In genomic region chr17:60149691-60150582, GRCh38 we compare ENCODE assay signal across 10 cellular contexts. TPM values are rescaled to one million over a fixed set of nuclear protein-coding genes. Genes with fewer than 3 reads are reported as not detected.
DNase-seq lines count a peak whose midpoint lies in the region; ATAC-seq, FAIRE-seq and TF ChIP-seq lines count a peak whose summit lies in the region.
"Had no signal": no experiment of that assay in that cellular context is flagged by ENCODE, and none has a peak within 500 bp of the region (broad histone marks: within the 10 kb centered on the region; RNA-seq: fewer than 3 reads in every experiment).

CA4 (plus strand) TSS chr17:60149973; CDS start chr17:60150035, 62 bp downstream.

- DNase-seq in breast epithelium (ENCODE audit: low spot score in 2 of 2) (no peak), MCF 10A (ENCODE audit: unreplicated experiment) (no peak), cerebellum (ENCODE audit: low spot score) (peak; percentile 85), mesendoderm (no peak), vagina (ENCODE audit: extremely low spot score in 2 of 2) (no peak), osteocyte (ENCODE audit: extremely low spot score, unreplicated experiment) (no peak), H54 (ENCODE audit: insufficient read length, low spot score) (no peak)
- DNase-seq: activated CD4-positive, alpha-beta T cell treated with anti-CD3 and anti-CD28 coated beads, Interleukin-2, amount 50 U/mL, for 1 hour had no signal

- no peak within 1 kb of the TSS for H4K8ac ChIP-seq in mesendoderm (ENCODE audit: low read depth, low read length)

- H3K27me3 ChIP-seq in breast epithelium (peaks cover 7 to 62% of the 10 kb centered on the region in 2 donors), mesendoderm (ENCODE audit: insufficient read depth, low read length, poor library complexity) (peaks cover 27% of the 10 kb centered on the region), vagina (peaks cover 7% of the 10 kb centered on the region)

- H3K4me3 ChIP-seq in breast epithelium (peak within 1 kb of the TSS; percentile 31 to 66 (median 35)), mesendoderm (ENCODE audit: low read length) (no peak within 1 kb of the TSS), vagina (peak within 1 kb of the TSS; percentile 23 to 43)

- H4K5ac ChIP-seq in mesendoderm (ENCODE audit: low read length) = no peak within 1 kb of the TSS

- no peaks in the 10 kb centered on the region for H3K9me3 Mint-ChIP-seq in MCF 10A (ENCODE audit: unreplicated experiment)
- H3K9me3 Mint-ChIP-seq in osteocyte (ENCODE audit: unreplicated experiment) = no peaks in the 10 kb centered on the region

- H3K27me3 Mint-ChIP-seq in MCF 10A (ENCODE audit: insufficient read depth, unreplicated experiment) (peaks cover 32% of the 10 kb centered on the region), osteocyte (ENCODE audit: unreplicated experiment) (peaks cover 64% of the 10 kb centered on the region)

- H3K4me2 ChIP-seq in mesendoderm (ENCODE audit: low read length) = peak within 1 kb of the TSS; percentile 31

- POLR2A ChIA-PET in MCF 10A (lab: Yijun Ruan, JAX) = interaction anchor here (0.6 kb wide), 1 partner anchor 92 kb away, joined by 3 read pairs; no protein-coding TSS in a partner anchor

- no peak within 1 kb of the TSS for H2BK15ac ChIP-seq in mesendoderm (replicated peaks; ENCODE audit: low read depth)

- H3K9me3 ChIP-seq in breast epithelium (no peaks in the 10 kb centered on the region), vagina (no peaks in the 10 kb centered on the region)
- H3K9me3 ChIP-seq: gastroesophageal sphincter had no signal

- H3K4me3 Mint-ChIP-seq in MCF 10A (ENCODE audit: unreplicated experiment) (no peak within 1 kb of the TSS), osteocyte (ENCODE audit: unreplicated experiment) (no peak within 1 kb of the TSS)

- no TSS peak for BruUV-seq in MCF 10A (replicated peaks; lab: Mats Ljungman, UMichigan)

- H2AK5ac ChIP-seq in mesendoderm (ENCODE audit: low read length) = no peak within 1 kb of the TSS

- H3K23ac ChIP-seq in mesendoderm (ENCODE audit: low read length) = peak within 1 kb of the TSS; percentile 45

- no peak within 1 kb of the TSS for H3K27ac Mint-ChIP-seq in MCF 10A (ENCODE audit: low read depth, unreplicated experiment)
- H3K27ac Mint-ChIP-seq in osteocyte (ENCODE audit: unreplicated experiment) = no peak within 1 kb of the TSS

- TF ChIP-seq POLR2A in breast epithelium (IDR thresholded peaks at IDR 0.05) = no peak
- no peak for TF ChIP-seq POLR2A in vagina (IDR thresholded peaks at IDR 0.05)
- no peak for TF ChIP-seq POLR2A in H54 (IDR thresholded peaks at IDR 0.05; ENCODE audit: low read depth, low read length)

- intact Hi-C loops in breast epithelium (cut with DNase I; ENCODE audit: low total_unique reads) (loop anchor here (5.0 kb wide), 1 partner anchor 773 kb away; no protein-coding TSS in a partner anchor), MCF 10A (cut with micrococcal nuclease) (loop anchor here (10.0 kb wide), 1 partner anchor 85 kb away; no protein-coding TSS in a partner anchor), vagina (cut with DNase I) (no loop called here)

- H3K4ac ChIP-seq in mesendoderm (ENCODE audit: low read depth, low read length) = no peak within 1 kb of the TSS

- no peak for TF ChIP-seq CTCF in breast epithelium (IDR thresholded peaks at IDR 0.05)
- no peak for TF ChIP-seq CTCF in MCF 10A (IDR thresholded peaks at IDR 0.05; ENCODE audit: unreplicated experiment)
- TF ChIP-seq CTCF in vagina (IDR thresholded peaks at IDR 0.05) = no peak
- TF ChIP-seq CTCF in osteocyte (IDR thresholded peaks at IDR 0.05) = no peak

- H3K18ac ChIP-seq in mesendoderm (ENCODE audit: low read length) = no peak within 1 kb of the TSS

- no peaks in the 10 kb centered on the region for H3K36me3 Mint-ChIP-seq in MCF 10A (ENCODE audit: insufficient read depth, unreplicated experiment)
- no peaks in the 10 kb centered on the region for H3K36me3 Mint-ChIP-seq in osteocyte (ENCODE audit: unreplicated experiment)

- ATAC-seq in GM19395 (IDR thresholded peaks at IDR 0.05; ENCODE audit: unreplicated experiment) = no peak
- ATAC-seq: gastroesophageal sphincter had no signal

- no peak for FAIRE-seq in H54 (lab: Jason Lieb, UNC)

- CTCF ChIA-PET in MCF 10A (lab: Yijun Ruan, JAX) = interaction anchor here (1.7 kb wide), 1 partner anchor 8 kb away, joined by 5 read pairs; no protein-coding TSS in a partner anchor

- no peak within 1 kb of the TSS for H3K9ac ChIP-seq in mesendoderm (ENCODE audit: low read length)

- H3K27ac ChIP-seq in breast epithelium = no peak within 1 kb of the TSS
- no peak within 1 kb of the TSS for H3K27ac ChIP-seq in mesendoderm (ENCODE audit: low read depth, low read length)
- no peak within 1 kb of the TSS for H3K27ac ChIP-seq in vagina
- H3K27ac ChIP-seq: gastroesophageal sphincter had no signal

- no peak within 1 kb of the TSS for H2BK5ac ChIP-seq in mesendoderm (ENCODE audit: low read length)

- H3K79me2 ChIP-seq in mesendoderm (ENCODE audit: control insufficient read depth, insufficient read depth, low read length) = no peaks in the 10 kb centered on the region

- no peaks in the 10 kb centered on the region for H3K36me3 ChIP-seq in breast epithelium
- H3K36me3 ChIP-seq in mesendoderm (ENCODE audit: control insufficient read depth, insufficient read depth, low read length) = no peaks in the 10 kb centered on the region
- H3K36me3 ChIP-seq in vagina = no peaks in the 10 kb centered on the region
- H3K36me3 ChIP-seq: gastroesophageal sphincter had no signal

- H3K4me1 Mint-ChIP-seq in MCF 10A (ENCODE audit: insufficient read depth, unreplicated experiment) (no peaks in the 10 kb centered on the region), osteocyte (ENCODE audit: unreplicated experiment) (peaks cover 26% of the 10 kb centered on the region)

- H3K56ac ChIP-seq in mesendoderm (ENCODE audit: low read length) = peak within 1 kb of the TSS; percentile 42

- no peaks in the 10 kb centered on the region for H3K4me1 ChIP-seq in breast epithelium
- no peaks in the 10 kb centered on the region for H3K4me1 ChIP-seq in mesendoderm (ENCODE audit: control insufficient read depth, low read depth, low read length)
- peaks cover 32% of the 10 kb centered on the region for H3K4me1 ChIP-seq in vagina

- no peak within 1 kb of the TSS for H2BK120ac ChIP-seq in mesendoderm (ENCODE audit: low read depth, low read length)

- WGBS in mesendoderm (ENCODE audit: extremely low coverage, insufficient coverage, low lambda C conversion rate) = no CpG with 5 or more reads among the region's 81 CpGs

- no peaks in the 10 kb centered on the region for H3K79me1 ChIP-seq in mesendoderm (ENCODE audit: low read length)

RNA-seq across cellular contexts. Expression of gene CA4, which starts in this region (rescaled TPM):
- total RNA-seq in breast epithelium (10 to 100 TPM in 2 of 3 donors, 1 to 10 TPM in 1; 4.7 to 46.5 (median 12.3) TPM), MCF 10A (2022) (not detected in 2 replicates), cerebellum (3.2 TPM), vagina (not detected), osteocyte (not detected in 2 replicates)
- 0.32 TPM for polyA plus RNA-seq in mesendoderm (2013, experiment 1 of 2)
- 0.24 TPM for polyA plus RNA-seq in mesendoderm (2013, experiment 2 of 2)
